ENCODE assay signal across 8 cellular contexts in the genomic region with DNA sequence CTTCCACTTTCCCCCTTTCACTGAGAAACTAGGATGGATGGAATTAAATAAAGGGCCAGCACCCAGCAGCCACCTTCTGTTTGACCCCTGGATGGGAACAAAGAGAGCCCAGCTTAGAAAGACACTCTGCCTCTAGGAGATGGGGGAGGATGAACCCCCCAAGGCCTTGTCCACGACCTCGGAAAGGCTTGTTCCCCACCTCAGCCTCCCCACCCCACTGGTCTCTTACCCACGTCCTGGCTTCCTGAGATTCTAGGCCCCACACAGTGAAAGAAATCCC. TPM values are rescaled to one million over a fixed set of nuclear protein-coding genes. Genes with fewer than 3 reads are reported as not detected.
DNase-seq lines count a peak whose midpoint lies in the region; ATAC-seq and TF ChIP-seq lines count a peak whose summit lies in the region.

No MANE protein-coding gene starts in this region.

- peak overlapping the region; percentile 96 for H3K27ac Mint-ChIP-seq in endothelial cell (ENCODE audit: unreplicated experiment)

- peak overlapping the region; percentile 81 for H3K4me3 Mint-ChIP-seq in endothelial cell (ENCODE audit: unreplicated experiment)

- H3K27me3 Mint-ChIP-seq in endothelial cell (ENCODE audit: unreplicated experiment): peaks cover 21% of the 10 kb centered on the region

- TF ChIP-seq EP300 in ovary (IDR thresholded peaks at IDR 0.05): no peak

- peaks cover 56% of the 10 kb centered on the region for H3K4me1 ChIP-seq in ovary (ENCODE audit: insufficient read depth)

- H3K9me3 Mint-ChIP-seq in endothelial cell (ENCODE audit: unreplicated experiment): no peaks in the 10 kb centered on the region

- DNase-seq in NB4 (ENCODE audit: low read depth) (no peak), endothelial cell (ENCODE audit: low spot score) (no peak), ovary (peak in 1 of 5 donors; percentile 59), SW480 (ENCODE audit: low spot score) (no peak), NCI-H128 (lab: John Stamatoyannopoulos, UW; ENCODE audit: unreplicated experiment) (no peak)
- DNase-seq in stimulated activated naive CD4-positive, alpha-beta T cell (lab: John Stamatoyannopoulos, UW): no peak

- H3K4me1 Mint-ChIP-seq in endothelial cell (ENCODE audit: unreplicated experiment): peaks cover 83% of the 10 kb centered on the region

- no peak for TF ChIP-seq CTCF in NB4 (IDR thresholded peaks at IDR 0.05; ENCODE audit: low read depth, low read length)
- no peak for TF ChIP-seq CTCF in endothelial cell (IDR thresholded peaks at IDR 0.05; ENCODE audit: unreplicated experiment)
- no peak for TF ChIP-seq CTCF in ovary (IDR thresholded peaks at IDR 0.05)

- ATAC-seq in GM18511 (IDR thresholded peaks at IDR 0.05; ENCODE audit: unreplicated experiment) (peak; percentile 8), GM21529 (IDR thresholded peaks at IDR 0.05; ENCODE audit: unreplicated experiment) (no peak)

- no peaks in the 10 kb centered on the region for H3K9me3 ChIP-seq in ovary

- H3K27me3 ChIP-seq in ovary: no peaks in the 10 kb centered on the region

- TF ChIP-seq POLR2A in NB4 (IDR thresholded peaks at IDR 0.05; ENCODE audit: extremely low read depth, insufficient read length): no peak
- no peak for TF ChIP-seq POLR2A in ovary (IDR thresholded peaks at IDR 0.05)

- WGBS in ovary, 3 donors: 0 to 11% (median 0%) methylated on average over 3 of the region's 3 CpGs

- H3K4me3 ChIP-seq in NB4 (ENCODE audit: low read depth, low read length) (peak overlapping the region; percentile 56), ovary (peak overlapping the region; percentile 3)

- H3K36me3 ChIP-seq in ovary: no peaks in the 10 kb centered on the region

- intact Hi-C loops in ovary (cut with DNase I): no loop called here

- peaks cover 17% of the 10 kb centered on the region for H3K36me3 Mint-ChIP-seq in endothelial cell (ENCODE audit: low read depth, unreplicated experiment)

- H3K27ac ChIP-seq in ovary: peak overlapping the region; percentile 76 to 86

RNA-seq across cellular contexts. Expression of a gene that starts 9.7 kb away (rescaled TPM):
- 16.3 TPM for total RNA-seq in endothelial cell (ENCODE audit: unreplicated experiment)
- 10 to 100 TPM; 15.7 to 38.1 (median 29.2) TPM for total RNA-seq in ovary
- 10 to 100 TPM; 10.1 to 16.2 TPM for polyA plus RNA-seq in ovary

RNA-seq across cellular contexts. Expression of a gene that starts 25.1 kb away (rescaled TPM):
- total RNA-seq in endothelial cell (ENCODE audit: unreplicated experiment) (0.28 TPM), ovary (1 to 10 TPM in 2 of 7 donors, under 1 TPM in 5; 0.17 to 7.9 (median 0.60) TPM)
- polyA plus RNA-seq in ovary: 1 to 10 TPM in 1 of 2 donors, under 1 TPM in 1; 0.25 to 1.0 TPM

RNA-seq across cellular contexts. Expression of a gene that starts 59.6 kb away (rescaled TPM):
- 5.9 TPM for total RNA-seq in endothelial cell (ENCODE audit: unreplicated experiment)
- total RNA-seq in ovary: 10 to 100 TPM in 5 of 7 donors, 1 to 10 TPM in 2; 3.7 to 19.0 (median 12.6) TPM
- polyA plus RNA-seq in ovary: 10 to 100 TPM in 1 of 2 donors, 1 to 10 TPM in 1; 6.5 to 10.5 TPM
